Comparison of ENCODE assay signal across 28 cellular contexts in genomic region chr15:40986820-40987219, GRCh38. TPM values are rescaled to one million over a fixed set of nuclear protein-coding genes. Genes with fewer than 3 reads are reported as not detected.
A peak's percentile ranks its signal among the peaks of the same experiment; 100 is the strongest.
DNase-seq lines count a peak whose midpoint lies in the region; ATAC-seq and TF ChIP-seq lines count a peak whose summit lies in the region.
"Had no signal": no experiment of that assay in that cellular context is flagged by ENCODE, and none has a peak within 500 bp of the region (broad histone marks: within the 10 kb centered on the region; RNA-seq: fewer than 3 reads in every experiment).

No MANE protein-coding gene starts in this region.

- H3K4me3 ChIP-seq in aorta (ENCODE audit: low read length in 2 of 2) = no peak overlapping the region

- WGBS in aorta, 2 donors = 57 to 59% methylated on average over 7 of the region's 7 CpGs

- peak overlapping the region; percentile 37 to 43 for H3K27ac ChIP-seq in aorta (ENCODE audit: low read depth in 1 of 2, low read length in 2 of 2)
- H3K27ac ChIP-seq: 22Rv1, RWPE1 had no signal

- H3K36me3 ChIP-seq in aorta (ENCODE audit: control insufficient read depth in 1 of 2, insufficient read depth in 2 of 2, low read length in 1 of 2) = peaks cover 3 to 4% of the 10 kb centered on the region in 2 donors

- peak overlapping the region; percentile 14 for H3K27ac Mint-ChIP-seq in activated naive CD4-positive, alpha-beta T cell treated with anti-CD3 and anti-CD28 coated beads, Interleukin-2, amount 50 U/mL, for 24 hours
- H3K27ac Mint-ChIP-seq in endothelial cell (ENCODE audit: unreplicated experiment) (peak overlapping the region; percentile 55), progenitor cell of endocrine pancreas (no peak overlapping the region)
- H3K27ac Mint-ChIP-seq: IgD-negative memory B cell had no signal

- intact Hi-C loops in aorta (cut with DNase I) = loop anchor here (5.0 kb wide), 2 partner anchors 35 to 45 kb away; partner anchors contain the start of gene CHAC1 (in 1 of the 2)

- DNase-seq in DMS 273 (lab: John Stamatoyannopoulos, UW; ENCODE audit: unreplicated experiment) (peak; percentile 1), DMS 273 treated with DMSO at 0.1 percent for 48 hours (lab: John Stamatoyannopoulos, UW) (no peak), endothelial cell (ENCODE audit: low spot score) (no peak), aorta (no peak), RPMI8226 (no peak), progenitor cell of endocrine pancreas (ENCODE audit: low spot score, unreplicated experiment) (no peak)
- no peak for DNase-seq in activated naive CD4-positive, alpha-beta T cell (lab: John Stamatoyannopoulos, UW)
- DNase-seq: ACHN, BE2C, Calu3, DMS53, H7, Karpas-422, NCI-H1092, NCI-H1417 treated with DMSO at 0.1 percent for 48 hours, NCI-H1694 treated with DMSO at 0.1 percent for 48 hours, NCI-H2081, NCI-H446 treated with DMSO at 0.1 percent for 48 hours, NCI-H526, NCI-H82, SHP77, SW 1271 had no signal

- no peak for ATAC-seq in aorta (ENCODE audit: low FRiP score)

- no peaks in the 10 kb centered on the region for H3K9me3 ChIP-seq in aorta (ENCODE audit: control insufficient read depth, low read length)
- H3K9me3 ChIP-seq: BE2C had no signal

- no peak overlapping the region for H3K4me3 Mint-ChIP-seq in activated naive CD4-positive, alpha-beta T cell treated with anti-CD3 and anti-CD28 coated beads, Interleukin-2, amount 50 U/mL, for 24 hours
- H3K4me3 Mint-ChIP-seq in endothelial cell (ENCODE audit: unreplicated experiment) = no peak overlapping the region
- no peak overlapping the region for H3K4me3 Mint-ChIP-seq in progenitor cell of endocrine pancreas (ENCODE audit: low read depth)
- H3K4me3 Mint-ChIP-seq: CD14-positive monocyte, IgD-negative memory B cell had no signal

- H3K4me1 Mint-ChIP-seq in activated naive CD4-positive, alpha-beta T cell treated with anti-CD3 and anti-CD28 coated beads, Interleukin-2, amount 50 U/mL, for 24 hours = peaks cover 18% of the 10 kb centered on the region
- H3K4me1 Mint-ChIP-seq in endothelial cell (ENCODE audit: unreplicated experiment) = peaks cover 19% of the 10 kb centered on the region
- no peaks in the 10 kb centered on the region for H3K4me1 Mint-ChIP-seq in progenitor cell of endocrine pancreas (ENCODE audit: low read depth)
- H3K4me1 Mint-ChIP-seq: CD14-positive monocyte, IgD-negative memory B cell had no signal

- no peak for TF ChIP-seq CTCF in endothelial cell (IDR thresholded peaks at IDR 0.05; ENCODE audit: unreplicated experiment)
- TF ChIP-seq CTCF in progenitor cell of endocrine pancreas (IDR thresholded peaks at IDR 0.05; ENCODE audit: unreplicated experiment) = no peak

- H3K27me3 ChIP-seq in aorta (ENCODE audit: control insufficient read depth in 1 of 2, insufficient read depth in 2 of 2, low read length in 1 of 2) = no peaks in the 10 kb centered on the region
- H3K27me3 ChIP-seq: BE2C had no signal

- H3K27me3 Mint-ChIP-seq in activated naive CD4-positive, alpha-beta T cell treated with anti-CD3 and anti-CD28 coated beads, Interleukin-2, amount 50 U/mL, for 24 hours = no peaks in the 10 kb centered on the region
- peaks cover 2% of the 10 kb centered on the region for H3K27me3 Mint-ChIP-seq in endothelial cell (ENCODE audit: unreplicated experiment)
- H3K27me3 Mint-ChIP-seq in progenitor cell of endocrine pancreas = no peaks in the 10 kb centered on the region
- H3K27me3 Mint-ChIP-seq: IgD-negative memory B cell had no signal

- peaks cover 27% of the 10 kb centered on the region for H3K36me3 Mint-ChIP-seq in activated naive CD4-positive, alpha-beta T cell treated with anti-CD3 and anti-CD28 coated beads, Interleukin-2, amount 50 U/mL, for 24 hours
- H3K36me3 Mint-ChIP-seq in endothelial cell (ENCODE audit: low read depth, unreplicated experiment) (peaks cover 50% of the 10 kb centered on the region), progenitor cell of endocrine pancreas (ENCODE audit: insufficient read depth) (peaks cover 34% of the 10 kb centered on the region)

- peaks cover 6% of the 10 kb centered on the region for H3K9me3 Mint-ChIP-seq in activated naive CD4-positive, alpha-beta T cell treated with anti-CD3 and anti-CD28 coated beads, Interleukin-2, amount 50 U/mL, for 24 hours
- H3K9me3 Mint-ChIP-seq in endothelial cell (ENCODE audit: unreplicated experiment) (no peaks in the 10 kb centered on the region), progenitor cell of endocrine pancreas (ENCODE audit: low read depth) (no peaks in the 10 kb centered on the region)
- H3K9me3 Mint-ChIP-seq: CD14-positive monocyte, IgD-negative memory B cell had no signal

- peaks cover 3 to 7% of the 10 kb centered on the region in 2 donors for H3K4me1 ChIP-seq in aorta (ENCODE audit: control insufficient read depth in 1 of 2, insufficient read depth in 2 of 2, low read length in 2 of 2)
- H3K4me1 ChIP-seq: BE2C had no signal

RNA-seq across cellular contexts. Expression of gene CHAC1, which starts 33.5 kb away (rescaled TPM):
- total RNA-seq in endothelial cell (ENCODE audit: unreplicated experiment) (16.4 TPM), aorta (1 to 10 TPM; 2.1 to 5.3 TPM), progenitor cell of endocrine pancreas (14.4 and 18.1 TPM in 2 replicates)
- polyA plus RNA-seq in aorta = 1 to 10 TPM; 1.2 to 4.5 TPM
- polyA plus RNA-seq: CD14-positive monocyte had no signal

RNA-seq across cellular contexts. Expression of gene DLL4, which starts 57.7 kb away (rescaled TPM):
- 257 TPM for total RNA-seq in endothelial cell (ENCODE audit: unreplicated experiment)
- total RNA-seq in aorta = 10 to 100 TPM in 1 of 2 donors, 1 to 10 TPM in 1; 9.7 to 28.4 TPM
- polyA plus RNA-seq in aorta = under 1 TPM; 0.20 to 0.38 TPM
- total RNA-seq in progenitor cell of endocrine pancreas = 6.2 and 6.5 TPM in 2 replicates
- total RNA-seq: Calu3, Daoy, H7 had no signal
- polyA plus RNA-seq: CD14-positive monocyte, IgD-negative memory B cell had no signal
